Comparison of ENCODE assay signal across 17 cellular contexts in the genomic region with DNA sequence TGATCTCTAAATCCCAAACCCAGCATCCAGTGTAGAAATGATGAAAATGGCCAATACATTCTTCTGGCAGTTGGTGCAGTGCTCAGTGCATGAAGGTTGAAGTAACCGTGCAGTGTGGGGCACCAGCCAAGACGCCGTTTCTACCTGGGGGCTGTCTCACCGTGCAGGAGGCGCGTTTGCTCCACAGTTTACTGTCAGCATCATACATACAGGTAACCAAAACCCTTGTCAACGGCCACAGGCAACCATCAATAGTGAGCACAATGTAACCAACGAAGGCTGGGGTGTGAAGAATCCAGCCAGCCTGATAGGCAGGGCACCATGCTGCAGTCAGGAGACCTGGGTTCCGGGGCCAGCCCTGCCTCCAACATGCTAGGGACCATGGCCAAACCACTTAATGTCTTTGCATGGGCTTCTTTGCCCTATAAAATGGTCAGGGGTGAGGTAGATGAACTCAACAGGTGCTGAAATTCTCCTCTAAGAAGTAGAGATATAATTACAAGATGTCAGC.
"Had no signal": no experiment of that assay in that cellular context is flagged by ENCODE, and none has a peak within 500 bp of the region (broad histone marks: within the 10 kb centered on the region; RNA-seq: fewer than 3 reads in every experiment).

No MANE protein-coding gene starts in this region.

- FAIRE-seq: endometrium, kidney had no signal

- H3K4me3 ChIP-seq: ascending aorta, left lung, prostate gland, smooth muscle cell had no signal

- H3K4me1 ChIP-seq: ascending aorta, left lung, prostate gland had no signal

- H3K9me3 ChIP-seq: prostate gland had no signal

- DNase-seq: activated CD4-positive, alpha-beta T cell treated with anti-CD3 and anti-CD28 coated beads for 1 hour; activated naive CD4-positive, alpha-beta T cell treated with anti-CD3 and anti-CD28 coated beads, Interleukin-2, amount 50 U/mL, for 16 hours; activated T-cell treated with anti-CD3 and anti-CD28 coated beads, Interleukin-2, amount 50 U/mL, for 24 hours; cortex of kidney; erythroblast; foreskin melanocyte; kidney; right cardiac atrium; stimulated activated CD4-positive, alpha-beta T cell treated with anti-CD3 and anti-CD28 coated beads, Interleukin-4, amount 100 ng/mL, for 24 hours; SW 1271; T-helper 2 cell; WERI-Rb-1 had no signal

- H3K27ac ChIP-seq: ascending aorta, left lung, prostate gland, WERI-Rb-1 had no signal

- H3K27me3 ChIP-seq: ascending aorta, left lung had no signal

- H3K36me3 ChIP-seq: ascending aorta, left lung, prostate gland, WERI-Rb-1 had no signal
